In the genomic region with DNA sequence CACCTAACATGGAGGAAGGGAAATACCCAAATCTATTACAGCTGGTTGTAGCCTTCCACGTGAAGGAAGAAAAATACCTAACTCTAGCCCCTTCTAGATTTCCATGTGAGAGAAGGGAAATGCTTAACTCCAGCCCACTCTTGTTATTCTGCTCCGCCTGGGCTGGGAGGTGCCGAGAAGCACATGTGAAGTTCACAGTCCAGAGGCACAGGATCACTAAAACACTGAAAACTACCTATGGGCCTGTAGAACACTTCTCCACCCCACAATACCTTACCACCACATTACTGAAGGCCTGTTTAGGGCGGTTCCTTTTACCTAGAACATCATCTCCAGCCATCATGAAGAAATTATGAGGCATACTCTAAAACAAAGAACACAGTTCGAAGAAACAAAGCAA, we compare ENCODE assay signal across 18 cellular contexts. TPM values are rescaled to one million over a fixed set of nuclear protein-coding genes. Genes with fewer than 3 reads are reported as not detected.
DNase-seq lines count a peak whose midpoint lies in the region; ATAC-seq, FAIRE-seq and TF ChIP-seq lines count a peak whose summit lies in the region.
"Had no signal": no experiment of that assay in that cellular context is flagged by ENCODE, and none has a peak within 500 bp of the region (broad histone marks: within the 10 kb centered on the region; RNA-seq: fewer than 3 reads in every experiment).

No MANE protein-coding gene starts in this region.

- peak overlapping the region; percentile 6 for H3K27ac Mint-ChIP-seq in astrocyte (ENCODE audit: unreplicated experiment)
- H3K27ac Mint-ChIP-seq: H9 had no signal

- H3K36me3 ChIP-seq in astrocyte (ENCODE audit: insufficient read depth, low read length) (no peaks in the 10 kb centered on the region), neuronal stem cell (replicated peaks in 1 of 2; ENCODE audit: control insufficient read depth in 2 of 2, insufficient read depth in 2 of 2, low read length in 2 of 2) (no peaks in the 10 kb centered on the region), WERI-Rb-1 (no peaks in the 10 kb centered on the region), left lung (no peaks in the 10 kb centered on the region)
- H3K36me3 ChIP-seq: SJSA1 had no signal

- no peak overlapping the region for H3K14ac ChIP-seq in neuronal stem cell (ENCODE audit: low read length)

- no peak for ATAC-seq in left lung

- no peak overlapping the region for H3K18ac ChIP-seq in neuronal stem cell (ENCODE audit: low read length)

- no peak overlapping the region for H4K8ac ChIP-seq in neuronal stem cell (ENCODE audit: low read depth, low read length)

- no peaks in the 10 kb centered on the region for H3K27me3 Mint-ChIP-seq in astrocyte (ENCODE audit: low read depth, unreplicated experiment)

- H3K4me3 ChIP-seq in astrocyte (ENCODE audit: insufficient read depth, low read depth, low read length) (no peak overlapping the region), fibroblast of pulmonary artery (replicated peaks; ENCODE audit: low read depth, low read length) (no peak overlapping the region), neuronal stem cell (ENCODE audit: low read length in 2 of 2) (no peak overlapping the region), WERI-Rb-1 (ENCODE audit: low read depth, low read length) (no peak overlapping the region), left lung (no peak overlapping the region)
- H3K4me3 ChIP-seq: SJSA1 had no signal

- no peaks in the 10 kb centered on the region for H4K20me1 ChIP-seq in astrocyte (ENCODE audit: insufficient read depth, low read length)

- no peak for FAIRE-seq in astrocyte (lab: Jason Lieb, UNC)
- no peak for FAIRE-seq in D721Med (lab: Jason Lieb, UNC)
- FAIRE-seq: HTR-8/SVneo had no signal

- intact Hi-C loops in left lung (cut with DNase I), result no loop called here

- no peaks in the 10 kb centered on the region for H3K79me1 ChIP-seq in neuronal stem cell (ENCODE audit: low read depth, low read length)

- peaks cover 16% of the 10 kb centered on the region for H3K4me1 Mint-ChIP-seq in astrocyte (ENCODE audit: low read depth, unreplicated experiment)

- no peak overlapping the region for H2BK12ac ChIP-seq in neuronal stem cell (ENCODE audit: low read length)

- H3K4me2 ChIP-seq in astrocyte (ENCODE audit: low read length) (no peak overlapping the region), neuronal stem cell (ENCODE audit: insufficient read depth, low read length, poor library complexity, severe bottlenecking) (no peak overlapping the region)

- H2AFZ ChIP-seq in astrocyte (ENCODE audit: low read depth, low read length) (peak overlapping the region; percentile 30), neuronal stem cell (ENCODE audit: low read length) (peak overlapping the region; percentile 72)

- H2BK120ac ChIP-seq in neuronal stem cell (ENCODE audit: low read depth, low read length), result no peak overlapping the region

- H2AK5ac ChIP-seq in neuronal stem cell (ENCODE audit: low read depth, low read length), result no peak overlapping the region

- H3K9ac ChIP-seq in astrocyte (ENCODE audit: low read length), result no peak overlapping the region
- no peak overlapping the region for H3K9ac ChIP-seq in neuronal stem cell (ENCODE audit: low read depth, low read length, poor library complexity)

- H3K79me2 ChIP-seq in astrocyte (ENCODE audit: insufficient read depth, low read length), result no peaks in the 10 kb centered on the region

- H4K91ac ChIP-seq in neuronal stem cell (ENCODE audit: low read depth, low read length, poor library complexity), result no peak overlapping the region

- no peaks in the 10 kb centered on the region for H3K27me3 ChIP-seq in astrocyte (ENCODE audit: insufficient read depth, low read length)
- H3K27me3 ChIP-seq in neuronal stem cell (ENCODE audit: control insufficient read depth in 3 of 3, insufficient read depth in 3 of 3, low read depth in 1 of 3, low read length in 3 of 3), result no peaks in the 10 kb centered on the region
- no peaks in the 10 kb centered on the region for H3K27me3 ChIP-seq in WERI-Rb-1 (ENCODE audit: insufficient read depth, low read depth, severe bottlenecking)
- H3K27me3 ChIP-seq in left lung, result no peaks in the 10 kb centered on the region
- H3K27me3 ChIP-seq: SJSA1 had no signal

- peaks cover 2% of the 10 kb centered on the region for H3K36me3 Mint-ChIP-seq in astrocyte (ENCODE audit: low read depth, unreplicated experiment)

- TF ChIP-seq CTCF in astrocyte (IDR thresholded peaks at IDR 0.05; ENCODE audit: insufficient read depth, low read depth, low read length), result no peak
- TF ChIP-seq CTCF in fibroblast of pulmonary artery (IDR thresholded peaks at IDR 0.05; ENCODE audit: low read length, missing control alignments), result no peak
- no peak for TF ChIP-seq CTCF in D721Med (IDR thresholded peaks at IDR 0.05; ENCODE audit: insufficient read depth, missing control alignments)
- no peak for TF ChIP-seq CTCF in WERI-Rb-1 (IDR thresholded peaks at IDR 0.05; ENCODE audit: low read depth, low read length)
- no peak for TF ChIP-seq CTCF in left lung (IDR thresholded peaks at IDR 0.05)

- H3K23ac ChIP-seq in neuronal stem cell (ENCODE audit: low read depth, low read length, poor library complexity), result no peak overlapping the region

- H3K9me3 ChIP-seq in astrocyte (ENCODE audit: insufficient read depth, low read depth, low read length) (no peaks in the 10 kb centered on the region), neuronal stem cell (replicated peaks in 1 of 2; ENCODE audit: control insufficient read depth in 2 of 2, insufficient read depth in 1 of 2, low read depth in 1 of 2, low read length in 2 of 2) (no peaks in the 10 kb centered on the region), WERI-Rb-1 (ENCODE audit: severe bottlenecking) (no peaks in the 10 kb centered on the region), left lung (no peaks in the 10 kb centered on the region)
- H3K9me3 ChIP-seq: SJSA1 had no signal

- peak; percentile 46 for DNase-seq in DMS 273 treated with DMSO at 0.1 percent for 48 hours (lab: John Stamatoyannopoulos, UW)
- no peak for DNase-seq in astrocyte (ENCODE audit: low read depth)
- peak; percentile 22 for DNase-seq in fibroblast of pulmonary artery (ENCODE audit: low read depth)
- no peak for DNase-seq in neuronal stem cell (ENCODE audit: low spot score)
- DNase-seq in D721Med (ENCODE audit: insufficient read length, low spot score), result no peak
- DNase-seq in WERI-Rb-1, result no peak
- no peak for DNase-seq in left lung
- DNase-seq: DMS153, EL, H9, KBM-7, NCI-H1436, NCI-H2081, NCI-H774 had no signal

- H2BK15ac ChIP-seq in neuronal stem cell (ENCODE audit: low read length), result no peak overlapping the region

- H2BK5ac ChIP-seq in neuronal stem cell (ENCODE audit: low read length), result no peak overlapping the region

- H3K9me3 Mint-ChIP-seq in astrocyte (ENCODE audit: unreplicated experiment), result no peaks in the 10 kb centered on the region

- H3K4me1 ChIP-seq in astrocyte (ENCODE audit: insufficient read depth, low read length), result peaks cover 10% of the 10 kb centered on the region
- peaks cover 0 to 2% of the 10 kb centered on the region in 2 donors for H3K4me1 ChIP-seq in neuronal stem cell (ENCODE audit: control insufficient read depth in 2 of 2, insufficient read depth in 1 of 2, low read depth in 1 of 2, low read length in 2 of 2)
- no peaks in the 10 kb centered on the region for H3K4me1 ChIP-seq in left lung
- H3K4me1 ChIP-seq: SJSA1 had no signal

- no CpG with 5 or more reads among the region's 5 CpGs for WGBS in neuronal stem cell (ENCODE audit: extremely low coverage in 2 of 2, insufficient read length in 2 of 2, insufficient replicate concordance in 1 of 2), 2 donors

- H3K4ac ChIP-seq in neuronal stem cell (ENCODE audit: low read length), result no peak overlapping the region

- H3K4me3 Mint-ChIP-seq in astrocyte (ENCODE audit: unreplicated experiment), result no peak overlapping the region
- H3K4me3 Mint-ChIP-seq: H9 had no signal

- no peak overlapping the region for H3K27ac ChIP-seq in astrocyte (ENCODE audit: low read depth, low read length)
- no peak overlapping the region for H3K27ac ChIP-seq in neuronal stem cell (replicated peaks; ENCODE audit: low read length)
- H3K27ac ChIP-seq in WERI-Rb-1, result no peak overlapping the region
- no peak overlapping the region for H3K27ac ChIP-seq in left lung
- H3K27ac ChIP-seq: C4-2B, HL-60, SJSA1 had no signal

RNA-seq across cellular contexts. Expression of a gene that starts 31.2 kb away (rescaled TPM):
- total RNA-seq in astrocyte (141 and 149 TPM in 2 replicates), left lung (10 to 100 TPM; 58.1 to 87.3 TPM)
- polyA plus RNA-seq in neuronal stem cell (2013, experiment 1 of 2), result 57.7 TPM
- polyA plus RNA-seq in neuronal stem cell (2013, experiment 2 of 2), result 58.5 TPM

Comparison
In these comparisons a context has a peak if more than half of its experiments do, and no peak if none do; other contexts are left out.
1. DNase-seq: peak in DMS 273 treated with DMSO at 0.1 percent for 48 hours (single experiment) and fibroblast of pulmonary artery (single experiment); none in astrocyte (single experiment), neuronal stem cell (single experiment), D721Med (single experiment), WERI-Rb-1 (single experiment) and left lung (0 of 2).